In genomic region chr7:116738378-116738777, GRCh38 we compare ENCODE assay signal across 28 cellular contexts.
"Had no signal": no experiment of that assay in that cellular context is flagged by ENCODE, and none has a peak within 500 bp of the region (broad histone marks: within the 10 kb centered on the region; RNA-seq: fewer than 3 reads in every experiment).

No MANE protein-coding gene starts in this region.

- H3K9me3 ChIP-seq: colonic mucosa, gastroesophageal sphincter, lower lobe of right lung, sigmoid colon, stomach, suprapubic skin, transverse colon had no signal

- H3K27me3 ChIP-seq: colonic mucosa, gastroesophageal sphincter, sigmoid colon, stomach, suprapubic skin, transverse colon had no signal

- H3K4me1 ChIP-seq: colonic mucosa, gastroesophageal sphincter had no signal

- H3K9me3 Mint-ChIP-seq: activated CD4-positive, alpha-beta memory T cell treated with anti-CD3 and anti-CD28 coated beads, Interleukin-2, amount 10 ng/mL, durations not matched to agents 7 days and 5 days; activated CD4-positive, alpha-beta T cell treated with anti-CD3 and anti-CD28 coated beads, Interleukin-2, amount 10 ng/mL, durations not matched to agents 24 days and 14 days; activated naive CD4-positive, alpha-beta T cell treated with anti-CD3 and anti-CD28 coated beads, Interleukin-2, amount 10 ng/mL, durations not matched to agents 7 days and 5 days; effector memory CD8-positive, alpha-beta T cell; neural crest cell; stimulated activated memory B cell treated with anti-CD40 and anti-IgM and Interleukin-4, amounts not matched to agents 10 μg/mL and 1 μg/mL and 100 μg/mL, for 72 hours; T-helper 2 cell treated with Interferon-gamma antibody and Interleukin-4, amounts not matched to agents 5 μg/mL and 100 μg/mL, for 36 hours had no signal

- H3K4me3 Mint-ChIP-seq: activated CD4-positive, alpha-beta memory T cell treated with anti-CD3 and anti-CD28 coated beads, Interleukin-2, amount 10 ng/mL, durations not matched to agents 7 days and 5 days; activated CD4-positive, alpha-beta T cell treated with anti-CD3 and anti-CD28 coated beads, Interleukin-2, amount 10 ng/mL, durations not matched to agents 24 days and 14 days; activated naive CD4-positive, alpha-beta T cell treated with anti-CD3 and anti-CD28 coated beads, Interleukin-2, amount 10 ng/mL, durations not matched to agents 7 days and 5 days; effector memory CD8-positive, alpha-beta T cell; naive thymus-derived CD4-positive, alpha-beta T cell; neural crest cell; stimulated activated memory B cell treated with anti-CD40 and anti-IgM and Interleukin-4, amounts not matched to agents 10 μg/mL and 1 μg/mL and 100 μg/mL, for 72 hours; T-helper 2 cell treated with Interferon-gamma antibody and Interleukin-4, amounts not matched to agents 5 μg/mL and 100 μg/mL, for 36 hours had no signal

- H3K36me3 Mint-ChIP-seq: activated naive CD4-positive, alpha-beta T cell treated with anti-CD3 and anti-CD28 coated beads, Interleukin-2, amount 10 ng/mL, durations not matched to agents 7 days and 5 days; naive thymus-derived CD4-positive, alpha-beta T cell; stimulated activated memory B cell treated with anti-CD40 and anti-IgM and Interleukin-4, amounts not matched to agents 10 μg/mL and 1 μg/mL and 100 μg/mL, for 72 hours had no signal

- H3K27ac Mint-ChIP-seq: activated CD4-positive, alpha-beta memory T cell treated with anti-CD3 and anti-CD28 coated beads, Interleukin-2, amount 10 ng/mL, durations not matched to agents 7 days and 5 days; activated CD4-positive, alpha-beta T cell treated with anti-CD3 and anti-CD28 coated beads, Interleukin-2, amount 10 ng/mL, durations not matched to agents 24 days and 14 days; activated naive CD4-positive, alpha-beta T cell treated with anti-CD3 and anti-CD28 coated beads, Interleukin-2, amount 10 ng/mL, durations not matched to agents 7 days and 5 days; effector memory CD8-positive, alpha-beta T cell; naive thymus-derived CD4-positive, alpha-beta T cell; stimulated activated memory B cell treated with anti-CD40 and anti-IgM and Interleukin-4, amounts not matched to agents 10 μg/mL and 1 μg/mL and 100 μg/mL, for 72 hours; T-helper 2 cell treated with Interferon-gamma antibody and Interleukin-4, amounts not matched to agents 5 μg/mL and 100 μg/mL, for 36 hours had no signal

- H3K27ac ChIP-seq: colonic mucosa, dorsolateral prefrontal cortex, gastroesophageal sphincter, lower lobe of right lung, suprapubic skin, transverse colon, VCaP had no signal

- H3K4me3 ChIP-seq: colonic mucosa, dorsolateral prefrontal cortex, gastroesophageal sphincter, lower lobe of right lung, sigmoid colon, smooth muscle cell, stomach, suprapubic skin, transverse colon had no signal

- DNase-seq: activated CD4-positive, alpha-beta memory T cell treated with anti-CD3 and anti-CD28 coated beads, Interleukin-2, amount 10 ng/mL, durations not matched to agents 7 days and 5 days; activated CD4-positive, alpha-beta T cell treated with anti-CD3 and anti-CD28 coated beads, Interleukin-2, amount 10 ng/mL, durations not matched to agents 24 days and 14 days; activated effector memory CD4-positive, alpha-beta T cell treated with anti-CD3 and anti-CD28 coated beads, Interleukin-2, amount 50 U/mL, for 16 hours; activated naive CD4-positive, alpha-beta T cell treated with anti-CD3 and anti-CD28 coated beads, Interleukin-2, amount 10 ng/mL, durations not matched to agents 7 days and 5 days; activated T-cell treated with anti-CD3 and anti-CD28 coated beads for 4 hours; amygdala; colonic mucosa; dorsolateral prefrontal cortex; effector memory CD8-positive, alpha-beta T cell; head of caudate nucleus; hypothalamus; islet precursor cell; left cardiac atrium; lower lobe of right lung; naive thymus-derived CD4-positive, alpha-beta T cell; occipital lobe; sigmoid colon; stimulated activated CD4-positive, alpha-beta T cell treated with anti-CD3 and anti-CD28 coated beads, Interleukin-15, amount 100 ng/mL, for 24 hours; stomach; transverse colon had no signal

- ATAC-seq: activated CD4-positive, CD25-positive, alpha-beta regulatory T cell treated with anti-CD3 and anti-CD28 coated beads, Interleukin-2, amount 50 U/mL, for 24 hours; effector memory CD8-positive, alpha-beta T cell; gastroesophageal sphincter; left cardiac atrium; naive thymus-derived CD4-positive, alpha-beta T cell; stimulated activated memory B cell treated with anti-CD40 and anti-IgM and Interleukin-4, amounts not matched to agents 10 μg/mL and 1 μg/mL and 100 μg/mL, for 72 hours had no signal

- H3K36me3 ChIP-seq: colonic mucosa, gastroesophageal sphincter, sigmoid colon, stomach, transverse colon had no signal

- H3K4me1 Mint-ChIP-seq: activated CD4-positive, alpha-beta memory T cell treated with anti-CD3 and anti-CD28 coated beads, Interleukin-2, amount 10 ng/mL, durations not matched to agents 7 days and 5 days; activated CD4-positive, alpha-beta T cell treated with anti-CD3 and anti-CD28 coated beads, Interleukin-2, amount 10 ng/mL, durations not matched to agents 24 days and 14 days; activated naive CD4-positive, alpha-beta T cell treated with anti-CD3 and anti-CD28 coated beads, Interleukin-2, amount 10 ng/mL, durations not matched to agents 7 days and 5 days; naive thymus-derived CD4-positive, alpha-beta T cell had no signal
